22 cellular contexts compared by ENCODE assay signal in genomic region chr16:16780588-16780987, GRCh38.
DNase-seq lines count a peak whose midpoint lies in the region; ATAC-seq and TF ChIP-seq lines count a peak whose summit lies in the region.
"Had no signal": no experiment of that assay in that cellular context is flagged by ENCODE, and none has a peak within 500 bp of the region (broad histone marks: within the 10 kb centered on the region; RNA-seq: fewer than 3 reads in every experiment).

No MANE protein-coding gene starts in this region.

- no peaks in the 10 kb centered on the region for H4K20me1 ChIP-seq in PC-9 (ENCODE audit: insufficient read depth)
- H4K20me1 ChIP-seq: BLaER1 treated with 17β-estradiol and CSF1 and Interleukin-3, amounts not matched to agents 10 nM and 100 nM had no signal

- POLR2A ChIA-PET in A673 (lab: Charles Lee; ENCODE audit: low non-redundant PET) (no interaction called here), PC-9 (lab: Charles Lee; ENCODE audit: unreplicated experiment) (no interaction called here)

- no peak overlapping the region for H3K23ac ChIP-seq in mesendoderm (ENCODE audit: low read length)

- no peak overlapping the region for H2BK5ac ChIP-seq in mesendoderm (ENCODE audit: low read length)

- H3K4me3 Mint-ChIP-seq in endodermal cell, result no peak overlapping the region
- H3K4me3 Mint-ChIP-seq: CD4-positive, alpha-beta memory T cell had no signal

- no peaks in the 10 kb centered on the region for H3K9me2 ChIP-seq in PC-9 (ENCODE audit: insufficient read depth)

- H3K27ac ChIP-seq in endodermal cell (ENCODE audit: low read depth, low read length), result no peak overlapping the region
- H3K27ac ChIP-seq in mesendoderm (ENCODE audit: low read depth, low read length), result no peak overlapping the region
- H3K27ac ChIP-seq in A673 (ENCODE audit: low read depth, low read length, poor library complexity, severe bottlenecking), result no peak overlapping the region
- no peak overlapping the region for H3K27ac ChIP-seq in PC-9
- H3K27ac ChIP-seq: 22Rv1; BLaER1 treated with 17β-estradiol and CSF1 and Interleukin-3, amounts not matched to agents 10 nM and 100 nM; SJCRH30 had no signal

- H3K18ac ChIP-seq in mesendoderm (ENCODE audit: low read length), result no peak overlapping the region

- H3K4me1 ChIP-seq in endodermal cell (ENCODE audit: control insufficient read depth, insufficient read depth, low read length) (no peaks in the 10 kb centered on the region), mesendoderm (ENCODE audit: control insufficient read depth, low read depth, low read length) (peaks cover 10% of the 10 kb centered on the region), A673 (ENCODE audit: insufficient read depth, low read length, poor library complexity, severe bottlenecking) (no peaks in the 10 kb centered on the region), PC-9 (replicated peaks; ENCODE audit: insufficient read depth) (no peaks in the 10 kb centered on the region)
- H3K4me1 ChIP-seq: BLaER1 treated with 17β-estradiol and CSF1 and Interleukin-3, amounts not matched to agents 10 nM and 100 nM; SJCRH30 had no signal

- H2BK120ac ChIP-seq in mesendoderm (ENCODE audit: low read depth, low read length), result no peak overlapping the region

- H3K56ac ChIP-seq in mesendoderm (ENCODE audit: low read length), result no peak overlapping the region

- BruUV-seq in A673 (replicated peaks; lab: Mats Ljungman, UMichigan) (no TSS peak), PC-9 (replicated peaks; lab: Mats Ljungman, UMichigan) (no TSS peak)

- H4K8ac ChIP-seq in mesendoderm (ENCODE audit: low read depth, low read length), result no peak overlapping the region

- no peak overlapping the region for H2BK15ac ChIP-seq in mesendoderm (replicated peaks; ENCODE audit: low read depth)

- H3K36me3 ChIP-seq in endodermal cell (ENCODE audit: control insufficient read depth, insufficient read depth, low read length), result no peaks in the 10 kb centered on the region
- no peaks in the 10 kb centered on the region for H3K36me3 ChIP-seq in mesendoderm (ENCODE audit: control insufficient read depth, insufficient read depth, low read length)
- no peaks in the 10 kb centered on the region for H3K36me3 ChIP-seq in A673 (ENCODE audit: insufficient read depth, low read length, poor library complexity, severe bottlenecking)
- no peaks in the 10 kb centered on the region for H3K36me3 ChIP-seq in PC-9 (ENCODE audit: low read depth)
- H3K36me3 ChIP-seq: BLaER1 treated with 17β-estradiol and CSF1 and Interleukin-3, amounts not matched to agents 10 nM and 100 nM; SJCRH30 had no signal

- no peaks in the 10 kb centered on the region for H3K36me3 Mint-ChIP-seq in endodermal cell (ENCODE audit: low read depth)
- H3K36me3 Mint-ChIP-seq: CD4-positive, alpha-beta memory T cell had no signal

- H2AFZ ChIP-seq in PC-9, result no peak overlapping the region

- no peak overlapping the region for H3K4ac ChIP-seq in mesendoderm (ENCODE audit: low read depth, low read length)

- H3K9ac ChIP-seq in endodermal cell (ENCODE audit: extremely low read depth, low read length, poor library complexity, severe bottlenecking) (no peak overlapping the region), mesendoderm (ENCODE audit: low read length) (no peak overlapping the region)
- H3K9ac ChIP-seq: BLaER1 treated with 17β-estradiol and CSF1 and Interleukin-3, amounts not matched to agents 10 nM and 100 nM had no signal

- H3K79me1 ChIP-seq in mesendoderm (ENCODE audit: low read length), result no peaks in the 10 kb centered on the region

- H4K5ac ChIP-seq in mesendoderm (ENCODE audit: low read length), result no peak overlapping the region

- H3K9me3 Mint-ChIP-seq in endodermal cell, result peaks cover 22% of the 10 kb centered on the region
- H3K9me3 Mint-ChIP-seq: CD4-positive, alpha-beta memory T cell had no signal

- TF ChIP-seq CTCF in endodermal cell (conservative IDR thresholded peaks at IDR 0.05), result no peak
- TF ChIP-seq CTCF in A673 (conservative IDR thresholded peaks at IDR 0.05; ENCODE audit: low read depth, low read length), result no peak
- no peak for TF ChIP-seq CTCF in PC-9 (conservative IDR thresholded peaks at IDR 0.05)

- intact Hi-C loops in A673 (cut with micrococcal nuclease; ENCODE audit: unreplicated experiment), result no loop called here
- intact Hi-C loops in PC-9 (cut with micrococcal nuclease; ENCODE audit: unreplicated experiment), result no loop called here

- DNase-seq in NCI-H82 (lab: John Stamatoyannopoulos, UW) (peak; percentile 31), NCI-H82 treated with DMSO at 0.1 percent for 48 hours (lab: John Stamatoyannopoulos, UW; ENCODE audit: unreplicated experiment) (no peak), endodermal cell (peak; percentile 74), mesendoderm (peak; percentile 97), kidney glomerular epithelial cell (lab: John Stamatoyannopoulos, UW) (no peak), A673 (ENCODE audit: low spot score) (no peak), PC-9 (no peak)
- DNase-seq: CD4-positive, alpha-beta memory T cell; DND-41; GOT3; KBM-7; MM.1S; NCI-H1048; NCI-H1417 treated with DMSO at 0.1 percent for 48 hours; NCI-H187; NCI-H2227 treated with DMSO at 0.1 percent for 48 hours; NCI-H510A; SJCRH30 had no signal

- no peaks in the 10 kb centered on the region for H3F3A ChIP-seq in PC-9 (ENCODE audit: insufficient read depth, low read depth)

- ATAC-seq in SK-N-SH treated with all-trans-retinoic acid at 6 μM for 48 hours, result no peak
- ATAC-seq: HepG2 had no signal

- no peaks in the 10 kb centered on the region for H3K79me2 ChIP-seq in mesendoderm (ENCODE audit: control insufficient read depth, insufficient read depth, low read length)
- H3K79me2 ChIP-seq in PC-9 (ENCODE audit: low read depth), result no peaks in the 10 kb centered on the region

- CTCF ChIA-PET in A673 (lab: Charles Lee), result no interaction called here
- CTCF ChIA-PET in PC-9 (lab: Charles Lee), result no interaction called here

- peaks cover 29% of the 10 kb centered on the region for H3K4me1 Mint-ChIP-seq in endodermal cell
- H3K4me1 Mint-ChIP-seq: CD4-positive, alpha-beta memory T cell had no signal

- H3K4me3 ChIP-seq in endodermal cell (ENCODE audit: low read length) (no peak overlapping the region), mesendoderm (ENCODE audit: low read length) (no peak overlapping the region), A673 (ENCODE audit: low read depth, low read length, poor library complexity, severe bottlenecking) (no peak overlapping the region), PC-9 (no peak overlapping the region)
- H3K4me3 ChIP-seq: BLaER1 treated with 17β-estradiol and CSF1 and Interleukin-3, amounts not matched to agents 10 nM and 100 nM; SJCRH30 had no signal

- peaks cover 47% of the 10 kb centered on the region for H3K27me3 Mint-ChIP-seq in endodermal cell (ENCODE audit: insufficient read depth)

- 0 to 13% methylated on average over 1 to 4 of the region's 4 CpGs for WGBS in endodermal cell (ENCODE audit: insufficient coverage in 1 of 2, insufficient read length in 1 of 2), 2 experiments
- no CpG with 5 or more reads among the region's 4 CpGs for WGBS in mesendoderm (ENCODE audit: extremely low coverage, insufficient coverage, low lambda C conversion rate)

- H3K4me2 ChIP-seq in mesendoderm (ENCODE audit: low read length) (no peak overlapping the region), PC-9 (no peak overlapping the region)
- H3K4me2 ChIP-seq: BLaER1 treated with 17β-estradiol and CSF1 and Interleukin-3, amounts not matched to agents 10 nM and 100 nM had no signal

- H3K27ac Mint-ChIP-seq in endodermal cell, result peak overlapping the region; percentile 70
- H3K27ac Mint-ChIP-seq: CD4-positive, alpha-beta memory T cell had no signal

- H3K27me3 ChIP-seq in endodermal cell (ENCODE audit: control insufficient read depth, insufficient read depth, low read length, poor library complexity, severe bottlenecking), result peaks cover 8% of the 10 kb centered on the region
- no peaks in the 10 kb centered on the region for H3K27me3 ChIP-seq in mesendoderm (ENCODE audit: insufficient read depth, low read length, poor library complexity)
- no peaks in the 10 kb centered on the region for H3K27me3 ChIP-seq in A673 (replicated peaks; ENCODE audit: insufficient read depth, low read depth, low read length, poor library complexity)
- H3K27me3 ChIP-seq in PC-9 (ENCODE audit: insufficient read depth, low read depth), result peaks cover 21% of the 10 kb centered on the region
- H3K27me3 ChIP-seq: BLaER1 treated with 17β-estradiol and CSF1 and Interleukin-3, amounts not matched to agents 10 nM and 100 nM; SJCRH30 had no signal

- peaks cover 22% of the 10 kb centered on the region for H3K9me3 ChIP-seq in endodermal cell (ENCODE audit: control insufficient read depth, low read length)
- no peaks in the 10 kb centered on the region for H3K9me3 ChIP-seq in A673 (ENCODE audit: low read depth, low read length, poor library complexity, severe bottlenecking)
- no peaks in the 10 kb centered on the region for H3K9me3 ChIP-seq in PC-9 (ENCODE audit: insufficient read depth, low read depth)
- H3K9me3 ChIP-seq: BLaER1 treated with 17β-estradiol and CSF1 and Interleukin-3, amounts not matched to agents 10 nM and 100 nM; SJCRH30 had no signal

- H2AK5ac ChIP-seq in mesendoderm (ENCODE audit: low read length), result no peak overlapping the region

TF ChIP-seq in SK-N-SH treated with all-trans-retinoic acid at 6 μM for 48 hours, 23 proteins besides CTCF, POLR2A, EP300 and RAD21 (continues in another document):
- TF ChIP-seq GLIS3 (CRISPR knock-in tag; IDR thresholded peaks at IDR 0.05) (no peak), ESRRG (CRISPR knock-in tag; IDR thresholded peaks at IDR 0.05) (no peak), PATZ1 (CRISPR knock-in tag; IDR thresholded peaks at IDR 0.05; ENCODE audit: borderline replicate concordance) (no peak), ZNF8 (CRISPR knock-in tag; IDR thresholded peaks at IDR 0.05) (no peak), ISL1 (CRISPR knock-in tag; IDR thresholded peaks at IDR 0.05) (no peak), ZNF70 (CRISPR knock-in tag; IDR thresholded peaks at IDR 0.05) (no peak), TOX (CRISPR knock-in tag; IDR thresholded peaks at IDR 0.05; ENCODE audit: borderline replicate concordance) (no peak), CSDC2 (CRISPR knock-in tag; IDR thresholded peaks at IDR 0.05) (no peak), ZFP3 (CRISPR knock-in tag; IDR thresholded peaks at IDR 0.05) (no peak)

Comparison
In these comparisons a context has a peak if more than half of its experiments do, and no peak if none do; other contexts are left out.
1. DNase-seq: peak in NCI-H82 (single experiment), endodermal cell (single experiment) and mesendoderm (single experiment); none in NCI-H82 treated with DMSO at 0.1 percent for 48 hours (single experiment), kidney glomerular epithelial cell (single experiment), A673 (single experiment) and PC-9 (0 of 2).